In genomic region chr19:51150627-51151026, GRCh38 we compare ENCODE assay signal across 33 cellular contexts. TPM values are rescaled to one million over a fixed set of nuclear protein-coding genes. Genes with fewer than 3 reads are reported as not detected.
"Had no signal": no experiment of that assay in that cellular context is flagged by ENCODE, and none has a peak within 500 bp of the region (broad histone marks: within the 10 kb centered on the region; RNA-seq: fewer than 3 reads in every experiment).

No MANE protein-coding gene starts in this region.

- H3K9me3 Mint-ChIP-seq: activated B cell treated with CpG ODN at 0.5 μM for 24 hours; activated CD8-positive, alpha-beta T cell treated with anti-CD3 and anti-CD28 coated beads for 36 hours; endodermal cell; type B pancreatic cell had no signal

- H3K27ac Mint-ChIP-seq: activated B cell treated with CpG ODN at 0.5 μM for 24 hours; activated CD8-positive, alpha-beta T cell treated with anti-CD3 and anti-CD28 coated beads for 36 hours; activated naive CD4-positive, alpha-beta T cell treated with anti-CD3 and anti-CD28 coated beads, Interleukin-2, amount 10 ng/mL, durations not matched to agents 7 days and 5 days; activated naive CD8-positive, alpha-beta T cell treated with anti-CD3 and anti-CD28 coated beads, Interleukin-2, amount 10 ng/mL, durations not matched to agents 7 days and 5 days; brain; endodermal cell; progenitor cell of endocrine pancreas; T-helper 17 cell; type B pancreatic cell had no signal

- H3K4me3 ChIP-seq: ascending aorta, cardiac muscle cell, esophagus muscularis mucosa, gastrocnemius medialis, hepatocyte, lung, ovary, skin epidermis, uterus had no signal

- H3K9me3 ChIP-seq: ascending aorta, gastrocnemius medialis, ovary, uterus had no signal

- H3K79me2 ChIP-seq: hepatocyte had no signal

- H3K27me3 Mint-ChIP-seq: activated CD8-positive, alpha-beta T cell treated with anti-CD3 and anti-CD28 coated beads for 36 hours had no signal

- H3K4me2 ChIP-seq: hepatocyte had no signal

- H3K27me3 ChIP-seq: ascending aorta, cardiac muscle cell, gastrocnemius medialis, hepatocyte, ovary, uterus had no signal

- H3K4me3 Mint-ChIP-seq: activated B cell treated with CpG ODN at 0.5 μM for 24 hours; activated CD8-positive, alpha-beta T cell treated with anti-CD3 and anti-CD28 coated beads for 36 hours; activated naive CD4-positive, alpha-beta T cell treated with anti-CD3 and anti-CD28 coated beads, Interleukin-2, amount 10 ng/mL, durations not matched to agents 7 days and 5 days; activated naive CD8-positive, alpha-beta T cell treated with anti-CD3 and anti-CD28 coated beads, Interleukin-2, amount 10 ng/mL, durations not matched to agents 7 days and 5 days; brain; endodermal cell; T-helper 17 cell; type B pancreatic cell had no signal

- H3K36me3 Mint-ChIP-seq: activated naive CD4-positive, alpha-beta T cell treated with anti-CD3 and anti-CD28 coated beads, Interleukin-2, amount 10 ng/mL, durations not matched to agents 7 days and 5 days; activated naive CD8-positive, alpha-beta T cell treated with anti-CD3 and anti-CD28 coated beads, Interleukin-2, amount 10 ng/mL, durations not matched to agents 7 days and 5 days; brain; type B pancreatic cell had no signal

- H3K4me1 Mint-ChIP-seq: activated naive CD4-positive, alpha-beta T cell treated with anti-CD3 and anti-CD28 coated beads, Interleukin-2, amount 10 ng/mL, durations not matched to agents 7 days and 5 days; brain had no signal

- ATAC-seq: activated CD8-positive, alpha-beta T cell treated with anti-CD3 and anti-CD28 coated beads for 36 hours; gastrocnemius medialis; sciatic nerve; stimulated activated naive CD8-positive, alpha-beta T cell treated with anti-CD3 and anti-CD28 coated beads, Interleukin-15, Interleukin-2, amounts not matched to agents 100 U/mL and 50 U/mL, for 24 hours; T-helper 17 cell had no signal

- H3K36me3 ChIP-seq: ascending aorta, cardiac muscle cell, esophagus muscularis mucosa, gastrocnemius medialis, ovary, uterus had no signal

- H3K27ac ChIP-seq: ascending aorta, cardiac muscle cell, esophagus muscularis mucosa, gastrocnemius medialis, hepatocyte, ovary, skin epidermis, uterus had no signal

- DNase-seq: activated B cell treated with CpG ODN at 0.5 μM for 24 hours; activated CD4-positive, alpha-beta T cell treated with anti-CD3 and anti-CD28 coated beads, Interleukin-2, amount 50 U/mL, for 1 hour; activated CD8-positive, alpha-beta T cell treated with anti-CD3 and anti-CD28 coated beads for 36 hours; activated gamma-delta T cell; activated naive CD4-positive, alpha-beta T cell treated with anti-CD3 and anti-CD28 coated beads, Interleukin-2, amount 10 ng/mL, durations not matched to agents 7 days and 5 days; activated naive CD8-positive, alpha-beta T cell treated with anti-CD3 and anti-CD28 coated beads, Interleukin-2, amount 10 ng/mL, durations not matched to agents 7 days and 5 days; activated T-cell treated with anti-CD3 and anti-CD28 coated beads, Interleukin-2, amount 50 U/mL, for 1 hour; cortex of kidney; endodermal cell; gastrocnemius medialis; glutamatergic neuron; ovary; stimulated activated CD4-positive, alpha-beta T cell treated with anti-CD3 and anti-CD28 coated beads, Interleukin-12 subunit alpha, Interleukin-12 subunit beta, amount 100 ng/mL, for 4 hours; stimulated activated CD4-positive, alpha-beta T cell treated with anti-CD3 and anti-CD28 coated beads, Interleukin-4, amount 100 ng/mL, for 1 hour; stimulated activated naive CD8-positive, alpha-beta T cell treated with anti-CD3 and anti-CD28 coated beads, Interleukin-15, Interleukin-2, amounts not matched to agents 100 U/mL and 50 U/mL, for 24 hours; substantia nigra; T-helper 17 cell; T1000; uterus had no signal

- H3K4me1 ChIP-seq: ascending aorta, esophagus muscularis mucosa, gastrocnemius medialis, uterus had no signal

- H2AFZ ChIP-seq: hepatocyte had no signal

RNA-seq across cellular contexts. Expression of gene SIGLEC7, which starts 8.5 kb away (rescaled TPM):
- total RNA-seq: activated B cell treated with CpG ODN at 0.5 μM for 24 hours; activated CD8-positive, alpha-beta T cell treated with anti-CD3 and anti-CD28 coated beads for 36 hours; cardiac muscle cell; chondrocyte; endodermal cell; kidney epithelial cell; progenitor cell of endocrine pancreas; renal cortical epithelial cell had no signal
- polyA plus RNA-seq: cardiac muscle cell, neural cell had no signal

RNA-seq across cellular contexts. Expression of gene SIGLEC9, which starts 25.9 kb away (rescaled TPM):
- total RNA-seq: cardiac muscle cell, chondrocyte, endodermal cell, progenitor cell of endocrine pancreas, renal cortical epithelial cell had no signal
- polyA plus RNA-seq: cardiac muscle cell, neural cell had no signal
